24 cellular contexts compared by ENCODE assay signal in genomic region chr1:76082084-76082483, GRCh38.
"Had no signal": no experiment of that assay in that cellular context is flagged by ENCODE, and none has a peak within 500 bp of the region (broad histone marks: within the 10 kb centered on the region; RNA-seq: fewer than 3 reads in every experiment).

No MANE protein-coding gene starts in this region.

- H3K4me3 Mint-ChIP-seq: activated B cell treated with CpG ODN at 0.5 μM for 24 hours; activated CD4-positive, alpha-beta memory T cell treated with anti-CD3 and anti-CD28 coated beads for 36 hours; activated CD4-positive, alpha-beta T cell treated with anti-CD3 and anti-CD28 coated beads, Interleukin-2, amount 10 ng/mL, durations not matched to agents 7 days and 5 days; activated naive CD8-positive, alpha-beta T cell treated with anti-CD3 and anti-CD28 coated beads, Interleukin-2, amount 10 ng/mL, durations not matched to agents 7 days and 5 days; T-cell had no signal

- H3K4me3 ChIP-seq: MG63, SK-N-MC had no signal

- H3K36me3 Mint-ChIP-seq: activated CD4-positive, alpha-beta memory T cell treated with anti-CD3 and anti-CD28 coated beads for 36 hours; T-cell had no signal

- H3K27me3 Mint-ChIP-seq: activated B cell treated with CpG ODN at 0.5 μM for 24 hours; activated CD4-positive, alpha-beta T cell treated with anti-CD3 and anti-CD28 coated beads, Interleukin-2, amount 10 ng/mL, durations not matched to agents 7 days and 5 days; activated naive CD8-positive, alpha-beta T cell treated with anti-CD3 and anti-CD28 coated beads, Interleukin-2, amount 10 ng/mL, durations not matched to agents 7 days and 5 days; T-cell had no signal

- ATAC-seq: Panc1, Right ventricle myocardium inferior, T-cell had no signal

- H3K27ac Mint-ChIP-seq: activated B cell treated with CpG ODN at 0.5 μM for 24 hours; activated CD4-positive, alpha-beta memory T cell treated with anti-CD3 and anti-CD28 coated beads for 36 hours; activated CD4-positive, alpha-beta T cell treated with anti-CD3 and anti-CD28 coated beads, Interleukin-2, amount 10 ng/mL, durations not matched to agents 7 days and 5 days; activated naive CD8-positive, alpha-beta T cell treated with anti-CD3 and anti-CD28 coated beads, Interleukin-2, amount 10 ng/mL, durations not matched to agents 7 days and 5 days; T-cell had no signal

- H3K4me1 Mint-ChIP-seq: activated CD4-positive, alpha-beta T cell treated with anti-CD3 and anti-CD28 coated beads, Interleukin-2, amount 10 ng/mL, durations not matched to agents 7 days and 5 days had no signal

- H3K27ac ChIP-seq: SK-N-MC had no signal

- H3K27me3 ChIP-seq: MG63 had no signal

- H3K36me3 ChIP-seq: MG63 had no signal

- H3K9me3 Mint-ChIP-seq: activated B cell treated with CpG ODN at 0.5 μM for 24 hours; activated CD4-positive, alpha-beta memory T cell treated with anti-CD3 and anti-CD28 coated beads for 36 hours; activated CD4-positive, alpha-beta T cell treated with anti-CD3 and anti-CD28 coated beads, Interleukin-2, amount 10 ng/mL, durations not matched to agents 7 days and 5 days; activated naive CD8-positive, alpha-beta T cell treated with anti-CD3 and anti-CD28 coated beads, Interleukin-2, amount 10 ng/mL, durations not matched to agents 7 days and 5 days; T-cell had no signal

- DNase-seq: activated B cell treated with CpG ODN at 0.5 μM for 24 hours; activated CD4-positive, alpha-beta memory T cell treated with anti-CD3 and anti-CD28 coated beads for 36 hours; activated CD4-positive, alpha-beta T cell treated with anti-CD3 and anti-CD28 coated beads for 1 hour; activated CD4-positive, alpha-beta T cell treated with anti-CD3 and anti-CD28 coated beads, Interleukin-2, amount 10 ng/mL, durations not matched to agents 7 days and 5 days; activated CD8-positive, alpha-beta memory T cell treated with anti-CD3 and anti-CD28 coated beads, Interleukin-2, amount 50 U/mL, for 4 hours; activated naive CD4-positive, alpha-beta T cell treated with anti-CD3 and anti-CD28 coated beads, Interleukin-2, amount 50 U/mL, for 16 hours; activated naive CD8-positive, alpha-beta T cell treated with anti-CD3 and anti-CD28 coated beads, Interleukin-2, amount 10 ng/mL, durations not matched to agents 7 days and 5 days; aorta; central memory CD4-positive, alpha-beta T cell; MG63; NCI-H1105 treated with DMSO at 0.1 percent for 48 hours; NCI-H146; NCI-H187 treated with DMSO at 0.1 percent for 48 hours; NCI-H2081 treated with DMSO at 0.1 percent for 48 hours; NCI-H345; NCI-H510A; NCI-H748 treated with DMSO at 0.1 percent for 48 hours; RPMI8226; T-cell; T-helper 2 cell; T1000 had no signal

- H3K9me3 ChIP-seq: MG63 had no signal
